ENCODE assay signal across 7 cellular contexts in the genomic region with DNA sequence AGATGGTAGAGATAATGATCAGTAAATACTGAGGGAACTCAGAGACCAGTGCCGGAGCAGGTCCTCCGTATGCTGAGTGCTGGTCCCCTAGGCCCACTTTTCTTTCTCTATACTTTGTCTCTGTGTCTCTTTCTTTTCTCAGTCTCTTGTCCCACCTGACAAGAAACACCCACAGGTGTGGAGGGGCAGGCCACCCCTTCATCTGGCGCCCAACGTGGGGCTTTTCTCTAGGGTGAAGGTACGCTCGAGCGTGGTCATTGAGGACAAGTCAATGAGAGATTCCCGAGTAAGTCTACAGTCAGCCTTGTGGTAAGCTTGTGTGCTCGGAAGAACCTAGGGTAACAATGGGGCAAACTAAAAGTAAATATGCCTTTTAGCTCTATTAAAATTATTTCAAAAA. TPM values are rescaled to one million over a fixed set of nuclear protein-coding genes. Genes with fewer than 3 reads are reported as not detected.
DNase-seq lines count a peak whose midpoint lies in the region; ATAC-seq and TF ChIP-seq lines count a peak whose summit lies in the region.
"Not testable (repeated sequence)": the region's sequence is repeated elsewhere in the genome, so short reads cannot be mapped to it uniquely, and the experiment has no call there.

No MANE protein-coding gene starts in this region.

- not testable (repeated sequence) for H3K4me1 ChIP-seq in HCT116 (ENCODE audit: control insufficient read depth in 1 of 2, insufficient read depth in 2 of 2, low read length in 2 of 2); OCI-LY7 (ENCODE audit: insufficient read depth, low read length, poor library complexity, severe bottlenecking)

- TF ChIP-seq CTCF in HCT116 (IDR thresholded peaks at IDR 0.05 in 2 of 3, conservative IDR thresholded peaks at IDR 0.05 in 1 of 3; ENCODE audit: borderline replicate concordance in 1 of 3, insufficient read depth in 1 of 3, low read depth in 2 of 3, low read length in 2 of 3); OCI-LY7 (conservative IDR thresholded peaks at IDR 0.05; ENCODE audit: low read length); choroid plexus epithelial cell (conservative IDR thresholded peaks at IDR 0.05; ENCODE audit: low read depth, low read length); nephron progenitor cell (IDR thresholded peaks at IDR 0.05): not testable (repeated sequence)

- TF ChIP-seq POLR2A in HCT116 (IDR thresholded peaks at IDR 0.05; ENCODE audit: borderline replicate concordance, extremely low read depth, insufficient read depth, insufficient read length) = not testable (repeated sequence)

- H3K9me2 ChIP-seq in HCT116 (ENCODE audit: insufficient read depth); OCI-LY7 (ENCODE audit: insufficient read depth, low read length): not testable (repeated sequence)

- H3K4me2 ChIP-seq in HCT116 (ENCODE audit: low read length); OCI-LY7 (ENCODE audit: low read length): not testable (repeated sequence)

- not testable (repeated sequence) for H3K4me3 ChIP-seq in HCT116 (replicated peaks in 1 of 2; ENCODE audit: low read depth in 1 of 2, low read length in 2 of 2); OCI-LY7 (ENCODE audit: low read depth, low read length, poor library complexity, severe bottlenecking); choroid plexus epithelial cell (ENCODE audit: low read depth, low read length)

- not testable (repeated sequence) for H3K4me1 Mint-ChIP-seq in activated CD4-positive, alpha-beta T cell treated with anti-CD3 and anti-CD28 coated beads, Interleukin-2, amount 10 ng/mL, durations not matched to agents 24 days and 14 days; nephron progenitor cell

- CTCF ChIA-PET in HCT116 (lab: Charles Lee); OCI-LY7 (lab: Charles Lee; ENCODE audit: unreplicated experiment): not testable (repeated sequence)

- DNase-seq in DMS 273 (lab: John Stamatoyannopoulos, UW; ENCODE audit: unreplicated experiment) = peak; percentile 28
- not testable (repeated sequence) for DNase-seq in HCT116 (ENCODE audit: low read depth, low spot score)
- peak; percentile 25 for DNase-seq in OCI-LY7 (ENCODE audit: low spot score)
- DNase-seq in activated CD4-positive, alpha-beta T cell treated with anti-CD3 and anti-CD28 coated beads, Interleukin-2, amount 10 ng/mL, durations not matched to agents 24 days and 14 days = peak; percentile 64
- DNase-seq in choroid plexus epithelial cell (ENCODE audit: low read depth) = peak; percentile 10
- DNase-seq in cardiac septum (ENCODE audit: low spot score) = peak; percentile 14
- DNase-seq in nephron progenitor cell = peak; percentile 41

- BruUV-seq in HCT116 (replicated peaks; lab: Mats Ljungman, UMichigan); OCI-LY7 (replicated peaks; lab: Mats Ljungman, UMichigan): not testable (repeated sequence)

- not testable (repeated sequence) for H3K27me3 ChIP-seq in HCT116 (ENCODE audit: insufficient read depth, low read length)

- not testable (repeated sequence) for TF ChIP-seq RAD21 in HCT116 (IDR thresholded peaks at IDR 0.05; ENCODE audit: low read depth)

- H3K36me3 ChIP-seq in HCT116 (ENCODE audit: control insufficient read depth in 1 of 2, insufficient read depth in 2 of 2, low read length in 2 of 2); OCI-LY7 (ENCODE audit: insufficient read depth, low read length): not testable (repeated sequence)

- intact Hi-C loops in HCT116 (cut with micrococcal nuclease); OCI-LY7 (cut with micrococcal nuclease; ENCODE audit: unreplicated experiment); activated CD4-positive, alpha-beta T cell treated with anti-CD3 and anti-CD28 coated beads, Interleukin-2, amount 10 ng/mL, durations not matched to agents 24 days and 14 days (cut with micrococcal nuclease); cardiac septum (cut with DNase I): not testable (repeated sequence)

- H3K27ac Mint-ChIP-seq in activated CD4-positive, alpha-beta T cell treated with anti-CD3 and anti-CD28 coated beads, Interleukin-2, amount 10 ng/mL, durations not matched to agents 24 days and 14 days; nephron progenitor cell: not testable (repeated sequence)

- RAD21 ChIA-PET in HCT116 (lab: Charles Lee; ENCODE audit: low non-redundant PET in 1 of 2, low total read pairs in 2 of 2, uncharacterized antibody in 2 of 2, unreplicated experiment in 2 of 2) = not testable (repeated sequence)

- not testable (repeated sequence) for H3K27me3 Mint-ChIP-seq in activated CD4-positive, alpha-beta T cell treated with anti-CD3 and anti-CD28 coated beads, Interleukin-2, amount 10 ng/mL, durations not matched to agents 24 days and 14 days
- peaks cover 18% of the 10 kb centered on the region for H3K27me3 Mint-ChIP-seq in nephron progenitor cell (ENCODE audit: low read depth, poor library complexity)

- not testable (repeated sequence) for H3K79me2 ChIP-seq in HCT116 (ENCODE audit: insufficient read depth, low read length); OCI-LY7 (ENCODE audit: insufficient read depth, low read depth, low read length)

- POLR2A ChIA-PET in HCT116 (lab: Charles Lee); OCI-LY7 (lab: Charles Lee): not testable (repeated sequence)

- H3K9me3 Mint-ChIP-seq in activated CD4-positive, alpha-beta T cell treated with anti-CD3 and anti-CD28 coated beads, Interleukin-2, amount 10 ng/mL, durations not matched to agents 24 days and 14 days = peaks cover 39% of the 10 kb centered on the region
- peaks cover 76% of the 10 kb centered on the region for H3K9me3 Mint-ChIP-seq in nephron progenitor cell

- H4K20me1 ChIP-seq in HCT116 (ENCODE audit: insufficient read depth); OCI-LY7 (ENCODE audit: insufficient read depth, low read length): not testable (repeated sequence)

- not testable (repeated sequence) for H3K9me3 ChIP-seq in HCT116 (ENCODE audit: control insufficient read depth in 1 of 2, insufficient read depth in 1 of 2, low read depth in 1 of 2, low read length in 2 of 2)
- H3K9me3 ChIP-seq in OCI-LY7 (ENCODE audit: low read length) = peaks cover 13% of the 10 kb centered on the region; the same call in 1 of the 2 replicates

- ATAC-seq in HCT116 = not testable (repeated sequence)

- H3K36me3 Mint-ChIP-seq in activated CD4-positive, alpha-beta T cell treated with anti-CD3 and anti-CD28 coated beads, Interleukin-2, amount 10 ng/mL, durations not matched to agents 24 days and 14 days (ENCODE audit: low read depth) = peaks cover 12% of the 10 kb centered on the region
- peaks cover 20% of the 10 kb centered on the region for H3K36me3 Mint-ChIP-seq in nephron progenitor cell (ENCODE audit: low read depth)

- H3K27ac ChIP-seq in HCT116 (ENCODE audit: low read depth, low read length); OCI-LY7 (ENCODE audit: low read depth, low read length, poor library complexity, severe bottlenecking): not testable (repeated sequence)

- H3K9ac ChIP-seq in HCT116 (ENCODE audit: low read length) = not testable (repeated sequence)

- H2AFZ ChIP-seq in HCT116 (ENCODE audit: low read depth, low read length, poor library complexity, severe bottlenecking); OCI-LY7 (ENCODE audit: low read length): not testable (repeated sequence)

- H3K4me3 Mint-ChIP-seq in activated CD4-positive, alpha-beta T cell treated with anti-CD3 and anti-CD28 coated beads, Interleukin-2, amount 10 ng/mL, durations not matched to agents 24 days and 14 days; nephron progenitor cell: not testable (repeated sequence)

TF ChIP-seq in HCT116, 20 proteins besides CTCF, POLR2A, EP300 and RAD21:
- peak; percentile 32; the same call in 1 of the 2 replicates for TF ChIP-seq CBX3 (IDR thresholded peaks at IDR 0.05; ENCODE audit: low read depth)

RNA-seq across cellular contexts. Expression of a gene that starts 16.7 kb away (rescaled TPM):
- total RNA-seq in HCT116 (2021; ENCODE audit: unreplicated experiment) (7.8 TPM), OCI-LY7 (2022) (0.27 and 0.94 TPM in 2 replicates), cardiac septum (5.8 TPM)
- 9.0 and 9.7 TPM in 2 replicates for polyA plus RNA-seq in HCT116 (2012)
- 0.63 and 1.3 TPM in 2 replicates for total RNA-seq in OCI-LY7 (2014; rRNA removed; shearing (Covaris generic))
- total RNA-seq in activated CD4-positive, alpha-beta T cell treated with anti-CD3 and anti-CD28 coated beads, Interleukin-2, amount 10 ng/mL, durations not matched to agents 24 days and 14 days = 1.3 and 1.4 TPM in 2 replicates

RNA-seq across cellular contexts. Expression of a gene that starts 27.6 kb away (rescaled TPM):
- 233 TPM for total RNA-seq in HCT116 (2021; ENCODE audit: unreplicated experiment)
- polyA plus RNA-seq in HCT116 (2012) = 193 and 219 TPM in 2 replicates
- 185 and 223 TPM in 2 replicates for total RNA-seq in OCI-LY7 (2014; rRNA removed; shearing (Covaris generic))
- total RNA-seq in OCI-LY7 (2022) = 256 and 298 TPM in 2 replicates
- total RNA-seq in activated CD4-positive, alpha-beta T cell treated with anti-CD3 and anti-CD28 coated beads, Interleukin-2, amount 10 ng/mL, durations not matched to agents 24 days and 14 days = 424 and 429 TPM in 2 replicates
- 99.8 TPM for total RNA-seq in cardiac septum
